Comparison of ENCODE assay signal across 8 cellular contexts in genomic region chr1:83882906-83883305, GRCh38.
DNase-seq lines count a peak whose midpoint lies in the region; ATAC-seq and TF ChIP-seq lines count a peak whose summit lies in the region.

No MANE protein-coding gene starts in this region.

- H3K9me3 ChIP-seq in BE2C (no peaks in the 10 kb centered on the region), gastroesophageal sphincter (no peaks in the 10 kb centered on the region)

- intact Hi-C loops in head of caudate nucleus (cut with DNase I) = no loop called here

- 50% methylated on average over 2 of the region's 2 CpGs; no CpG with 5 or more reads in 1 of the 2 donors for WGBS in gastroesophageal sphincter (ENCODE audit: low coverage in 1 of 2), 2 donors

- DNase-seq in BE2C = peak; percentile 26
- peak; percentile 45 for DNase-seq in HFF-Myc (ENCODE audit: extremely low read depth, low read depth)
- peak; percentile 23 for DNase-seq in glomerular visceral epithelial cell (ENCODE audit: extremely low spot score)
- no peak for DNase-seq in hypothalamus (lab: John Stamatoyannopoulos, UW)
- no peak for DNase-seq in NCI-H1048 (lab: John Stamatoyannopoulos, UW)
- no peak for DNase-seq in head of caudate nucleus

- H3K27me3 ChIP-seq in BE2C = no peaks in the 10 kb centered on the region
- H3K27me3 ChIP-seq in gastroesophageal sphincter = no peaks in the 10 kb centered on the region

- no peak overlapping the region for H3K27ac ChIP-seq in gastroesophageal sphincter

- H3K4me3 ChIP-seq in BE2C (ENCODE audit: low read depth, low read length) = no peak overlapping the region
- H3K4me3 ChIP-seq in HFF-Myc (replicated peaks; ENCODE audit: low read depth, low read length) = no peak overlapping the region
- no peak overlapping the region for H3K4me3 ChIP-seq in gastroesophageal sphincter

- TF ChIP-seq POLR2A in gastroesophageal sphincter (IDR thresholded peaks at IDR 0.05) = no peak

- TF ChIP-seq CTCF in BE2C (IDR thresholded peaks at IDR 0.05; ENCODE audit: low read depth, low read length) (peak; percentile 54), HFF-Myc (IDR thresholded peaks at IDR 0.05; ENCODE audit: low read depth, low read length, missing control alignments) (peak; percentile 23), gastroesophageal sphincter (IDR thresholded peaks at IDR 0.05) (no peak)

- no peak for ATAC-seq in gastroesophageal sphincter

- H3K36me3 ChIP-seq in BE2C = no peaks in the 10 kb centered on the region; the same call in 1 of the 2 replicates
- H3K36me3 ChIP-seq in gastroesophageal sphincter = peaks cover 0 to 29% of the 10 kb centered on the region in 2 donors

- H3K4me1 ChIP-seq in BE2C = no peaks in the 10 kb centered on the region
- H3K4me1 ChIP-seq in gastroesophageal sphincter = no peaks in the 10 kb centered on the region

- no peak for TF ChIP-seq EP300 in gastroesophageal sphincter (IDR thresholded peaks at IDR 0.05)

TF ChIP-seq in PFSK-1, 5 proteins besides CTCF, POLR2A, EP300 and RAD21:
- TF ChIP-seq SIN3A (IDR thresholded peaks at IDR 0.05; ENCODE audit: borderline replicate concordance, insufficient read depth, low read length) = no peak
- no peak for TF ChIP-seq TAF1 (IDR thresholded peaks at IDR 0.05; ENCODE audit: borderline replicate concordance, insufficient read depth, low read length)
- TF ChIP-seq REST (IDR thresholded peaks at IDR 0.05; ENCODE audit: insufficient read depth in 1 of 2, low read depth in 2 of 2, low read length in 2 of 2) = no peak
- no peak for TF ChIP-seq POLR2AphosphoS5 (IDR thresholded peaks at IDR 0.05; ENCODE audit: low read depth, low read length)
- peak; percentile 29 for TF ChIP-seq FOXP2 (optimal IDR thresholded peaks at IDR 0.05; ENCODE audit: borderline replicate concordance, extremely low read depth, extremely low read length, insufficient read depth)

Comparison
In these comparisons a context has a peak if more than half of its experiments do, and no peak if none do; other contexts are left out.
1. DNase-seq: peak in BE2C (single experiment), HFF-Myc (single experiment) and glomerular visceral epithelial cell (single experiment); none in hypothalamus (0 of 51), NCI-H1048 (single experiment) and head of caudate nucleus (0 of 42).
2. CTCF ChIP-seq: peak in BE2C (single experiment) and HFF-Myc (single experiment); none in gastroesophageal sphincter (0 of 4).